In the genomic region with DNA sequence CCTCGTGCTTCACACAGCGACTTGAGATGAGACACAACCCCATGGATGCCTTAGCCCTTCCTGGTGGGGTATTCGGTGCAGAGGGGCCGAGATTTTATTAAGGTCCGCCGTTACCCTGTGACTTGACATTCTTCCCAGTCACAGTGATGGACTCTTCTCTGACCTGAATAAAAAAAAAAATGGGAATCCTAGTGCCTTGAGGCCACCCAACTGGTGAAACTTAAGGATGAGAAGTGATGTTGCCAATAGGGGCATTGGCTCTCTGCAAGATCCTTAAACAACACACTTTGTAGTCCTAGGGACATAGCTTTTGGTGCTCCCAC, we compare ENCODE assay signal across 2 cellular contexts.
TF ChIP-seq lines count a peak whose summit lies in the region.

No MANE protein-coding gene starts in this region.

TF ChIP-seq in A549, 52 proteins besides CTCF, POLR2A, EP300 and RAD21 (continued from another document):
- 0 out of 2 replicates have a peak, but pooled peaks have one; percentile 0 for TF ChIP-seq NPAS2 (CRISPR knock-in tag; IDR thresholded peaks at IDR 0.05; ENCODE audit: borderline replicate concordance)
- TF ChIP-seq NR3C1 (IDR thresholded peaks at IDR 0.05), result no peak
- 0 out of 2 replicates have a peak, but pooled peaks have one; percentile 7 for TF ChIP-seq PHF8 (IDR thresholded peaks at IDR 0.05; ENCODE audit: borderline replicate concordance, low read depth)
- TF ChIP-seq MAFK (IDR thresholded peaks at IDR 0.05; ENCODE audit: partially characterized antibody), result no peak
- no peak for TF ChIP-seq HEYL (CRISPR knock-in tag; IDR thresholded peaks at IDR 0.05)
- TF ChIP-seq EHF (CRISPR knock-in tag; IDR thresholded peaks at IDR 0.05), result 0 out of 2 replicates have a peak, but pooled peaks have one; percentile 1
- TF ChIP-seq, protein P1, sequence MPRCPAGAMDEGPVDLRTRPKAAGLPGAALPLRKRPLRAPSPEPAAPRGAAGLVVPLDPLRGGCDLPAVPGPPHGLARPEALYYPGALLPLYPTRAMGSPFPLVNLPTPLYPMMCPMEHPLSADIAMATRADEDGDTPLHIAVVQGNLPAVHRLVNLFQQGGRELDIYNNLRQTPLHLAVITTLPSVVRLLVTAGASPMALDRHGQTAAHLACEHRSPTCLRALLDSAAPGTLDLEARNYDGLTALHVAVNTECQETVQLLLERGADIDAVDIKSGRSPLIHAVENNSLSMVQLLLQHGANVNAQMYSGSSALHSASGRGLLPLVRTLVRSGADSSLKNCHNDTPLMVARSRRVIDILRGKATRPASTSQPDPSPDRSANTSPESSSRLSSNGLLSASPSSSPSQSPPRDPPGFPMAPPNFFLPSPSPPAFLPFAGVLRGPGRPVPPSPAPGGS (IDR thresholded peaks at IDR 0.05), result no peak
- TF ChIP-seq, protein P2, sequence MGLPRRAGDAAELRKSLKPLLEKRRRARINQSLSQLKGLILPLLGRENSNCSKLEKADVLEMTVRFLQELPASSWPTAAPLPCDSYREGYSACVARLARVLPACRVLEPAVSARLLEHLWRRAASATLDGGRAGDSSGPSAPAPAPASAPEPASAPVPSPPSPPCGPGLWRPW (IDR thresholded peaks at IDR 0.05), result no peak
- TF ChIP-seq FOSL2 (IDR thresholded peaks at IDR 0.05), result no peak
- TF ChIP-seq FOSL2 (CRISPR knock-in tag; IDR thresholded peaks at IDR 0.05), result 0 out of 2 replicates have a peak, but pooled peaks have one; percentile 1
- 0 out of 2 replicates have a peak, but pooled peaks have one; percentile 4 for TF ChIP-seq HOXB13 (CRISPR knock-in tag; IDR thresholded peaks at IDR 0.05; ENCODE audit: low read depth)
- TF ChIP-seq BHLHE40 (IDR thresholded peaks at IDR 0.05; ENCODE audit: low read depth, low read length), result no peak
- TF ChIP-seq, protein P3, sequence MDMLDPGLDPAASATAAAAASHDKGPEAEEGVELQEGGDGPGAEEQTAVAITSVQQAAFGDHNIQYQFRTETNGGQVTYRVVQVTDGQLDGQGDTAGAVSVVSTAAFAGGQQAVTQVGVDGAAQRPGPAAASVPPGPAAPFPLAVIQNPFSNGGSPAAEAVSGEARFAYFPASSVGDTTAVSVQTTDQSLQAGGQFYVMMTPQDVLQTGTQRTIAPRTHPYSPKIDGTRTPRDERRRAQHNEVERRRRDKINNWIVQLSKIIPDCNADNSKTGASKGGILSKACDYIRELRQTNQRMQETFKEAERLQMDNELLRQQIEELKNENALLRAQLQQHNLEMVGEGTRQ (IDR thresholded peaks at IDR 0.05), result no peak
- no peak for TF ChIP-seq CHD4 (IDR thresholded peaks at IDR 0.05; ENCODE audit: borderline replicate concordance)

TF ChIP-seq in HCT116, 20 proteins besides CTCF, POLR2A, EP300 and RAD21:
- TF ChIP-seq, protein P4, sequence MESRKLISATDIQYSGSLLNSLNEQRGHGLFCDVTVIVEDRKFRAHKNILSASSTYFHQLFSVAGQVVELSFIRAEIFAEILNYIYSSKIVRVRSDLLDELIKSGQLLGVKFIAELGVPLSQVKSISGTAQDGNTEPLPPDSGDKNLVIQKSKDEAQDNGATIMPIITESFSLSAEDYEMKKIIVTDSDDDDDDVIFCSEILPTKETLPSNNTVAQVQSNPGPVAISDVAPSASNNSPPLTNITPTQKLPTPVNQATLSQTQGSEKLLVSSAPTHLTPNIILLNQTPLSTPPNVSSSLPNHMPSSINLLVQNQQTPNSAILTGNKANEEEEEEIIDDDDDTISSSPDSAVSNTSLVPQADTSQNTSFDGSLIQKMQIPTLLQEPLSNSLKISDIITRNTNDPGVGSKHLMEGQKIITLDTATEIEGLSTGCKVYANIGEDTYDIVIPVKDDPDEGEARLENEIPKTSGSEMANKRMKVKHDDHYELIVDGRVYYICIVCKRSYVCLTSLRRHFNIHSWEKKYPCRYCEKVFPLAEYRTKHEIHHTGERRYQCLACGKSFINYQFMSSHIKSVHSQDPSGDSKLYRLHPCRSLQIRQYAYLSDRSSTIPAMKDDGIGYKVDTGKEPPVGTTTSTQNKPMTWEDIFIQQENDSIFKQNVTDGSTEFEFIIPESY (IDR thresholded peaks at IDR 0.05; ENCODE audit: extremely low read depth, insufficient replicate concordance, low read length), result no peak
- TF ChIP-seq EZH2 (IDR thresholded peaks at IDR 0.05), result no peak
- no peak for TF ChIP-seq CBX3 (IDR thresholded peaks at IDR 0.05; ENCODE audit: low read depth)
- no peak for TF ChIP-seq EZH2phosphoT487 (IDR thresholded peaks at IDR 0.05; ENCODE audit: borderline replicate concordance)
- TF ChIP-seq, protein P5, sequence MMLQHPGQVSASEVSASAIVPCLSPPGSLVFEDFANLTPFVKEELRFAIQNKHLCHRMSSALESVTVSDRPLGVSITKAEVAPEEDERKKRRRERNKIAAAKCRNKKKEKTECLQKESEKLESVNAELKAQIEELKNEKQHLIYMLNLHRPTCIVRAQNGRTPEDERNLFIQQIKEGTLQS (IDR thresholded peaks at IDR 0.05), result no peak
- TF ChIP-seq FOSL1 (IDR thresholded peaks at IDR 0.05; ENCODE audit: low read depth), result no peak
- TF ChIP-seq POLR2AphosphoS5 (IDR thresholded peaks at IDR 0.05; ENCODE audit: low read depth, low read length), result no peak
- TF ChIP-seq CEBPB (IDR thresholded peaks at IDR 0.05; ENCODE audit: low read depth), result no peak
- no peak for TF ChIP-seq EGR1 (IDR thresholded peaks at IDR 0.05; ENCODE audit: low read depth)
- TF ChIP-seq, protein P6, sequence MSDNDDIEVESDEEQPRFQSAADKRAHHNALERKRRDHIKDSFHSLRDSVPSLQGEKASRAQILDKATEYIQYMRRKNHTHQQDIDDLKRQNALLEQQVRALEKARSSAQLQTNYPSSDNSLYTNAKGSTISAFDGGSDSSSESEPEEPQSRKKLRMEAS (IDR thresholded peaks at IDR 0.05), result no peak
- no peak for TF ChIP-seq ELF1 (IDR thresholded peaks at IDR 0.05; ENCODE audit: borderline replicate concordance, low read depth)
- TF ChIP-seq, protein P7, sequence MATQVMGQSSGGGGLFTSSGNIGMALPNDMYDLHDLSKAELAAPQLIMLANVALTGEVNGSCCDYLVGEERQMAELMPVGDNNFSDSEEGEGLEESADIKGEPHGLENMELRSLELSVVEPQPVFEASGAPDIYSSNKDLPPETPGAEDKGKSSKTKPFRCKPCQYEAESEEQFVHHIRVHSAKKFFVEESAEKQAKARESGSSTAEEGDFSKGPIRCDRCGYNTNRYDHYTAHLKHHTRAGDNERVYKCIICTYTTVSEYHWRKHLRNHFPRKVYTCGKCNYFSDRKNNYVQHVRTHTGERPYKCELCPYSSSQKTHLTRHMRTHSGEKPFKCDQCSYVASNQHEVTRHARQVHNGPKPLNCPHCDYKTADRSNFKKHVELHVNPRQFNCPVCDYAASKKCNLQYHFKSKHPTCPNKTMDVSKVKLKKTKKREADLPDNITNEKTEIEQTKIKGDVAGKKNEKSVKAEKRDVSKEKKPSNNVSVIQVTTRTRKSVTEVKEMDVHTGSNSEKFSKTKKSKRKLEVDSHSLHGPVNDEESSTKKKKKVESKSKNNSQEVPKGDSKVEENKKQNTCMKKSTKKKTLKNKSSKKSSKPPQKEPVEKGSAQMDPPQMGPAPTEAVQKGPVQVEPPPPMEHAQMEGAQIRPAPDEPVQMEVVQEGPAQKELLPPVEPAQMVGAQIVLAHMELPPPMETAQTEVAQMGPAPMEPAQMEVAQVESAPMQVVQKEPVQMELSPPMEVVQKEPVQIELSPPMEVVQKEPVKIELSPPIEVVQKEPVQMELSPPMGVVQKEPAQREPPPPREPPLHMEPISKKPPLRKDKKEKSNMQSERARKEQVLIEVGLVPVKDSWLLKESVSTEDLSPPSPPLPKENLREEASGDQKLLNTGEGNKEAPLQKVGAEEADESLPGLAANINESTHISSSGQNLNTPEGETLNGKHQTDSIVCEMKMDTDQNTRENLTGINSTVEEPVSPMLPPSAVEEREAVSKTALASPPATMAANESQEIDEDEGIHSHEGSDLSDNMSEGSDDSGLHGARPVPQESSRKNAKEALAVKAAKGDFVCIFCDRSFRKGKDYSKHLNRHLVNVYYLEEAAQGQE (IDR thresholded peaks at IDR 0.05; ENCODE audit: low read depth), result no peak
- TF ChIP-seq TCF7L2 (IDR thresholded peaks at IDR 0.05; ENCODE audit: borderline replicate concordance, extremely low read depth, insufficient read depth, insufficient read length), result no peak
- no peak for TF ChIP-seq YY1 (IDR thresholded peaks at IDR 0.05; ENCODE audit: extremely low read depth, insufficient replicate concordance, low read depth, low read length)
- TF ChIP-seq SP1 (IDR thresholded peaks at IDR 0.05; ENCODE audit: low read depth), result no peak
